Comparison of ENCODE assay signal across 8 cellular contexts in genomic region chr7:151876112-151876898, GRCh38.
A peak's percentile ranks its signal among the peaks of the same experiment; 100 is the strongest.
DNase-seq lines count a peak whose midpoint lies in the region; ATAC-seq and TF ChIP-seq lines count a peak whose summit lies in the region.

No MANE protein-coding gene starts in this region.

- in situ Hi-C loops in KBM-7 (cut with MboI; ENCODE audit: low pct_unique_long_range_greater_than_20kb, low sequenced_read_pairs), result no loop called here
- in situ Hi-C loops in astrocyte of the spinal cord (cut with HindIII; ENCODE audit: low sequenced_read_pairs), result no loop called here

- no peaks in the 10 kb centered on the region for H3K9me3 ChIP-seq in iPS-20b (ENCODE audit: insufficient read depth, low read depth, low read length)

- no peaks in the 10 kb centered on the region; the same call in 1 of the 2 replicates for H3K4me1 ChIP-seq in iPS-20b (ENCODE audit: insufficient read depth, low read length)

- H3K4me3 ChIP-seq in GM08714 (ENCODE audit: low read length) (peak overlapping the region; percentile 62), astrocyte of the spinal cord (ENCODE audit: low read depth, low read length) (peak overlapping the region; percentile 59), iPS-20b (ENCODE audit: low read length) (peak overlapping the region; percentile 90), skin epidermis (peak overlapping the region; percentile 54 to 87 (median 72))

- H3K9ac ChIP-seq in iPS-20b (ENCODE audit: low read depth, low read length), result peak overlapping the region; percentile 45; the same call in 1 of the 2 replicates

- H3K36me3 ChIP-seq in iPS-20b (ENCODE audit: insufficient read depth, low read depth, low read length), result no peaks in the 10 kb centered on the region

- peaks cover 54% of the 10 kb centered on the region for H3K27me3 ChIP-seq in iPS-20b (ENCODE audit: insufficient read depth, low read length)

- ATAC-seq in HG03520 (IDR thresholded peaks at IDR 0.05; ENCODE audit: unreplicated experiment), result no peak

- TF ChIP-seq CTCF in astrocyte of the spinal cord (IDR thresholded peaks at IDR 0.05; ENCODE audit: low read depth, low read length), result no peak

- H3K27ac ChIP-seq in iPS-20b (ENCODE audit: low read length) (no peak overlapping the region), skin epidermis (peak overlapping the region; percentile 56 to 94 (median 82))

- peak; percentile 65 for DNase-seq in KBM-7
- DNase-seq in T-helper 9 cell, result peak; percentile 47
- DNase-seq in astrocyte of the spinal cord (ENCODE audit: low read depth, low spot score), result peak; percentile 12
- DNase-seq in NCI-H1048 (lab: John Stamatoyannopoulos, UW), result no peak
